Comparison of ENCODE assay signal across 9 cellular contexts in genomic region chr5:173329370-173330150, GRCh38. TPM values are rescaled to one million over a fixed set of nuclear protein-coding genes. Genes with fewer than 3 reads are reported as not detected.
DNase-seq lines count a peak whose midpoint lies in the region; ATAC-seq, FAIRE-seq and TF ChIP-seq lines count a peak whose summit lies in the region.
"Had no signal": no experiment of that assay in that cellular context is flagged by ENCODE, and none has a peak within 500 bp of the region (broad histone marks: within the 10 kb centered on the region; RNA-seq: fewer than 3 reads in every experiment).

No MANE protein-coding gene starts in this region.

- H3K4ac ChIP-seq in IMR-90 (ENCODE audit: low read depth, low read length), result peak overlapping the region; percentile 88

- H2BK20ac ChIP-seq in IMR-90 (ENCODE audit: low read depth, low read length), result peak overlapping the region; percentile 78

- peak overlapping the region; percentile 83 for H2BK120ac ChIP-seq in IMR-90 (ENCODE audit: low read depth, low read length)

- peak overlapping the region; percentile 51; the same call in 1 of the 3 replicates for H2BK15ac ChIP-seq in IMR-90 (ENCODE audit: low read depth, low read length)

- no peaks in the 10 kb centered on the region for H3K9me3 Mint-ChIP-seq in activated naive CD4-positive, alpha-beta T cell treated with anti-CD3 and anti-CD28 coated beads for 36 hours
- peaks cover 7 to 8% of the 10 kb centered on the region in 2 donors for H3K9me3 Mint-ChIP-seq in stimulated activated naive B cell treated with anti-CD40 and anti-IgM and Interleukin-4, amounts not matched to agents 10 μg/mL and 1 μg/mL and 100 μg/mL, for 72 hours

- peaks cover 12 to 36% of the 10 kb centered on the region in 2 experiments for H3K79me1 ChIP-seq in IMR-90 (ENCODE audit: low read depth in 1 of 2, low read length in 2 of 2)

- H3K18ac ChIP-seq in IMR-90 (ENCODE audit: low read depth, low read length), result peak overlapping the region; percentile 80

- peak overlapping the region; percentile 55 for H2BK5ac ChIP-seq in IMR-90 (ENCODE audit: low read depth, low read length, poor library complexity, severe bottlenecking)

- peak overlapping the region; percentile 71 for H3K14ac ChIP-seq in IMR-90 (replicated peaks; ENCODE audit: low read depth, low read length)

- H3K27me3 Mint-ChIP-seq in activated naive CD4-positive, alpha-beta T cell treated with anti-CD3 and anti-CD28 coated beads for 36 hours (ENCODE audit: low read depth), result peaks cover 50% of the 10 kb centered on the region
- H3K27me3 Mint-ChIP-seq in stimulated activated naive B cell treated with anti-CD40 and anti-IgM and Interleukin-4, amounts not matched to agents 10 μg/mL and 1 μg/mL and 100 μg/mL, for 72 hours, result peaks cover 64 to 83% of the 10 kb centered on the region in 2 donors

- H3K56ac ChIP-seq in IMR-90 (ENCODE audit: extremely low read depth, insufficient read depth, low read length), result peak overlapping the region; percentile 79

- H4K91ac ChIP-seq in IMR-90 (ENCODE audit: insufficient read depth, low read depth, low read length), result peak overlapping the region; percentile 89

- H3K27ac ChIP-seq in IMR-90 (ENCODE audit: insufficient read depth, low read length), result peak overlapping the region; percentile 85
- H3K27ac ChIP-seq: neutrophil had no signal

- in situ Hi-C loops in IMR-90 (cut with MboI; ENCODE audit: low sequenced_read_pairs), result no loop called here

- peak overlapping the region; percentile 95 for H2AK5ac ChIP-seq in IMR-90 (ENCODE audit: low read depth, low read length)

- TF ChIP-seq RAD21 in IMR-90 (IDR thresholded peaks at IDR 0.05; ENCODE audit: low read length), result no peak

- dilution Hi-C loops in IMR-90 (cut with HindIII; ENCODE audit: low sequenced_read_pairs, unreplicated experiment), result no loop called here

- peak overlapping the region; percentile 88 for H2AFZ ChIP-seq in IMR-90 (replicated peaks; ENCODE audit: low read length, poor library complexity)

- WGBS in IMR-90 (ENCODE audit: extremely low coverage in 2 of 2, insufficient read length in 1 of 2), 2 experiments, result 3% methylated on average over 14 of the region's 76 CpGs; no CpG with 5 or more reads in 1 of the 2 experiments

- peak overlapping the region; percentile 85 to 88; a peak in 3 of 4 replicates for H4K8ac ChIP-seq in IMR-90 (ENCODE audit: low read depth in 2 of 2, low read length in 2 of 2)

- no peak for TF ChIP-seq CTCF in IMR-90 (conservative IDR thresholded peaks at IDR 0.05; ENCODE audit: low read depth, low read length)
- TF ChIP-seq CTCF in D721Med (IDR thresholded peaks at IDR 0.05; ENCODE audit: insufficient read depth, missing control alignments), result no peak

- H3K9me1 ChIP-seq in IMR-90 (ENCODE audit: insufficient read depth, low read length), result peaks cover 9% of the 10 kb centered on the region

- peaks cover 16% of the 10 kb centered on the region for H3K36me3 ChIP-seq in IMR-90 (ENCODE audit: control insufficient read depth, insufficient read depth, low read length)
- H3K36me3 ChIP-seq: neutrophil had no signal

- peaks cover 17% of the 10 kb centered on the region for H3K4me1 ChIP-seq in IMR-90 (ENCODE audit: control insufficient read depth, insufficient read depth, low read length)

- peak overlapping the region; percentile 83 for H3K9ac ChIP-seq in IMR-90 (ENCODE audit: low read depth, low read length)

- no peak for FAIRE-seq in D721Med (lab: Jason Lieb, UNC)

- intact Hi-C loops in IMR-90 (cut with micrococcal nuclease), result loop anchor here (2.0 to 5.0 kb wide), 2 partner anchors 68 to 287 kb away; partner anchors contain the start of gene BOD1
- intact Hi-C loops in activated naive CD4-positive, alpha-beta T cell treated with anti-CD3 and anti-CD28 coated beads for 36 hours (cut with micrococcal nuclease), result loop anchor here (2.0 to 10.0 kb wide), 6 partner anchors 93 to 645 kb away; partner anchors contain the start of genes BOD1, CREBRF and DUSP1

- peak overlapping the region; percentile 90 for H3K4me3 Mint-ChIP-seq in activated naive CD4-positive, alpha-beta T cell treated with anti-CD3 and anti-CD28 coated beads for 36 hours
- H3K4me3 Mint-ChIP-seq in stimulated activated naive B cell treated with anti-CD40 and anti-IgM and Interleukin-4, amounts not matched to agents 10 μg/mL and 1 μg/mL and 100 μg/mL, for 72 hours, result peak overlapping the region; percentile 14 to 61

- peaks cover 34% of the 10 kb centered on the region for H3K4me1 Mint-ChIP-seq in activated naive CD4-positive, alpha-beta T cell treated with anti-CD3 and anti-CD28 coated beads for 36 hours (ENCODE audit: low read depth)
- peaks cover 14 to 29% of the 10 kb centered on the region in 2 donors for H3K4me1 Mint-ChIP-seq in stimulated activated naive B cell treated with anti-CD40 and anti-IgM and Interleukin-4, amounts not matched to agents 10 μg/mL and 1 μg/mL and 100 μg/mL, for 72 hours

- POLR2A ChIA-PET in IMR-90 (lab: Charles Lee; ENCODE audit: unreplicated experiment), result interaction anchor here (0.7 kb wide), 2 partner anchors 9 to 23 kb away, joined by 3 to 10 read pairs; no protein-coding TSS in a partner anchor

- peak overlapping the region; percentile 76 for H4K5ac ChIP-seq in IMR-90 (ENCODE audit: low read depth, low read length)

- no peaks in the 10 kb centered on the region for H3K27me3 ChIP-seq in IMR-90 (ENCODE audit: control insufficient read depth, insufficient read depth, low read length)

- no TSS peak for BruUV-seq in IMR-90 (replicated peaks; lab: Mats Ljungman, UMichigan)

- H3K4me2 ChIP-seq in IMR-90 (ENCODE audit: low read depth, low read length), result peak overlapping the region; percentile 88

- H3K23ac ChIP-seq in IMR-90 (ENCODE audit: low read depth, low read length), result peak overlapping the region; percentile 60

- no peaks in the 10 kb centered on the region for H3K9me3 ChIP-seq in IMR-90 (ENCODE audit: control insufficient read depth, insufficient read depth, low read length)
- H3K9me3 ChIP-seq: neutrophil had no signal

- H3K36me3 Mint-ChIP-seq in activated naive CD4-positive, alpha-beta T cell treated with anti-CD3 and anti-CD28 coated beads for 36 hours (ENCODE audit: low read depth), result peaks cover 37% of the 10 kb centered on the region
- peaks cover 4 to 7% of the 10 kb centered on the region in 2 donors for H3K36me3 Mint-ChIP-seq in stimulated activated naive B cell treated with anti-CD40 and anti-IgM and Interleukin-4, amounts not matched to agents 10 μg/mL and 1 μg/mL and 100 μg/mL, for 72 hours

- peak; percentile 54; the same call in 1 of the 2 replicates for TF ChIP-seq POLR2A in IMR-90 (IDR thresholded peaks at IDR 0.05; ENCODE audit: low read depth, low read length)

- CTCF ChIA-PET in IMR-90 (lab: Yijun Ruan, JAX), result interaction anchor here (0.9 to 4.9 kb wide), 2 partner anchors 37 to 287 kb away, joined by 3 to 40 read pairs; partner anchors contain the start of gene BOD1
- CTCF ChIA-PET in activated naive CD4-positive, alpha-beta T cell treated with anti-CD3 and anti-CD28 coated beads for 36 hours (lab: Charles Lee), result interaction anchor here (0.9 to 9.9 kb wide), 4 partner anchors 35 to 352 kb away, joined by 3 to 144 read pairs (median 6); no protein-coding TSS in a partner anchor

- peak overlapping the region; percentile 94 for H2AK9ac ChIP-seq in IMR-90 (replicated peaks; ENCODE audit: low read depth, low read length, poor library complexity)

- peak; percentile 29 for DNase-seq in AG08396 (ENCODE audit: low spot score)
- no peak for DNase-seq in IMR-90
- DNase-seq in activated naive CD4-positive, alpha-beta T cell treated with anti-CD3 and anti-CD28 coated beads for 36 hours, result peak; percentile 84
- DNase-seq in iPS-NIHi11 (ENCODE audit: low spot score), result peak; percentile 65
- no peak for DNase-seq in stimulated activated naive B cell treated with anti-CD40 and anti-IgM and Interleukin-4, amounts not matched to agents 10 μg/mL and 1 μg/mL and 100 μg/mL, for 72 hours
- no peak for DNase-seq in NCI-H2196 (lab: John Stamatoyannopoulos, UW; ENCODE audit: unreplicated experiment)
- no peak for DNase-seq in D721Med (ENCODE audit: insufficient read length, low spot score)

- H3K4me3 ChIP-seq in IMR-90 (ENCODE audit: insufficient read depth, low read depth, low read length), result peak overlapping the region; percentile 89

- H4K20me1 ChIP-seq in IMR-90 (ENCODE audit: insufficient read depth, low read length), result peaks cover 30% of the 10 kb centered on the region

- H3K27ac Mint-ChIP-seq in activated naive CD4-positive, alpha-beta T cell treated with anti-CD3 and anti-CD28 coated beads for 36 hours, result peak overlapping the region; percentile 87
- peak overlapping the region; percentile 20 for H3K27ac Mint-ChIP-seq in stimulated activated naive B cell treated with anti-CD40 and anti-IgM and Interleukin-4, amounts not matched to agents 10 μg/mL and 1 μg/mL and 100 μg/mL, for 72 hours

- ATAC-seq in GM18909 (IDR thresholded peaks at IDR 0.05; ENCODE audit: poor library complexity, unreplicated experiment), result peak; percentile 47
- peak; percentile 3; the same call in 1 of the 2 replicates for ATAC-seq in IMR-90 (ENCODE audit: low read depth)
- no peak for ATAC-seq in stimulated activated naive B cell treated with anti-CD40 and anti-IgM and Interleukin-4, amounts not matched to agents 10 μg/mL and 1 μg/mL and 100 μg/mL, for 72 hours (replicated peaks)

TF ChIP-seq in IMR-90, 13 proteins besides CTCF, POLR2A, EP300 and RAD21 (continues in another document):
- TF ChIP-seq CEBPB (IDR thresholded peaks at IDR 0.05; ENCODE audit: low read depth, low read length) (peak; percentile 17; the same call in 1 of the 2 replicates), MXI1 (IDR thresholded peaks at IDR 0.05; ENCODE audit: borderline replicate concordance, low read depth, low read length) (no peak), USF2 (IDR thresholded peaks at IDR 0.05; ENCODE audit: low read depth, low read length) (peak; percentile 55; the same call in 1 of the 2 replicates), NFE2L2 (IDR thresholded peaks at IDR 0.05; ENCODE audit: low read depth, low read length) (no peak), MAZ (IDR thresholded peaks at IDR 0.05; ENCODE audit: borderline replicate concordance, low read depth, low read length) (no peak)

RNA-seq across cellular contexts. Expression of gene STC2, which starts 1.3 kb away (rescaled TPM):
- total RNA-seq in IMR-90 (2012; rRNA removed), result 87.5 and 259 TPM in 2 replicates
- polyA plus RNA-seq in IMR-90 (2012; rRNA removed), result 157 and 270 TPM in 2 replicates
- 105 and 264 TPM in 2 replicates for polyA plus RNA-seq in IMR-90 (2012; cell fraction: cytosol; rRNA removed)
- 249 and 547 TPM in 2 replicates for polyA plus RNA-seq in IMR-90 (2012; cell fraction: nucleus; rRNA removed; ENCODE audit: low replicate concordance)
- 10 to 100 TPM; 26.8 to 27.8 TPM for total RNA-seq in activated naive CD4-positive, alpha-beta T cell treated with anti-CD3 and anti-CD28 coated beads for 36 hours

Comparison
In these comparisons a context has a peak if more than half of its experiments do, and no peak if none do; other contexts are left out.
1. DNase-seq: peak in AG08396 (single experiment), activated naive CD4-positive, alpha-beta T cell treated with anti-CD3 and anti-CD28 coated beads for 36 hours (single experiment) and iPS-NIHi11 (single experiment); none in IMR-90 (single experiment), stimulated activated naive B cell treated with anti-CD40 and anti-IgM and Interleukin-4, amounts not matched to agents 10 μg/mL and 1 μg/mL and 100 μg/mL, for 72 hours (single experiment), NCI-H2196 (single experiment) and D721Med (single experiment).
2. ATAC-seq: peak in GM18909 (single experiment) and IMR-90 (single experiment); none in stimulated activated naive B cell treated with anti-CD40 and anti-IgM and Interleukin-4, amounts not matched to agents 10 μg/mL and 1 μg/mL and 100 μg/mL, for 72 hours (0 of 2).